Comparison of ENCODE assay signal across 1 cellular context in the genomic region with DNA sequence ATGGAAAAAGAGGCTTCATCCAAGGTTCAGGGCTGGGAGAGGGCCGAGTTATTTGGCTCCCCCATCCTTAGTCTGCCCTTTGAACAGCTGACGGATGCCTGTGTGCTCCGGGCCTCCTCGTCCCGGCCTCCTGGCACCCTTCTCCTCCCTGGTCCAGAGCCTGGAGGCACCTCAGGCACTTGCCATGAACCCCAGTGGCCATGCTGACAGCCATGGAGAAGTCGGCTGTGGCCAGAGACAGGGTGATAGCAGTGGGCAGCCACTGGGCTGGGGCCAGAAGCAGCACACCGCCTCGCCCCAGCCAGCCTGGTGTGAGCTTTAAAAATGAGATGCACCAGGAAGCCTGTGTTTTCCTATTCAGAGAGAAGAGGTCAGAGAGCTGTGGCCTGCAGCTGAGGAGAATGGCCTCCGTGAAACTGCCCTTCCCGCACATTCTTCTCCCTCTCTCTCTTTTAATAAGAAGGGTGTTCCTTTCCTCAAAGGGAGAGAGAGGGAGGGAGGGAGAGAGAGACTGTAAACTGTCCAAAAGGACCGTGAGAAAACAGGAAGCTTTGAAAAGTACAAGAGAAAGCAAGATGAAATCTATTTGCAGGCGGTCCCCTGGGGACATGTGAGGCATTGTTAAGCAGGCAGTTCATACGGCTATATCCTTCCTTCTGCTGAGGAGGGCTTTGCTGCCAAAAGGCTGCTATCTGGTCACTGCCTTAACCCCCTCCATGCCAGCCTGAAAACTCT.
TF ChIP-seq lines count a peak whose summit lies in the region.

No MANE protein-coding gene starts in this region.

TF ChIP-seq in GM12878, 131 proteins besides CTCF, POLR2A, EP300 and RAD21 (continued from another document):
- TF ChIP-seq, protein P1, sequence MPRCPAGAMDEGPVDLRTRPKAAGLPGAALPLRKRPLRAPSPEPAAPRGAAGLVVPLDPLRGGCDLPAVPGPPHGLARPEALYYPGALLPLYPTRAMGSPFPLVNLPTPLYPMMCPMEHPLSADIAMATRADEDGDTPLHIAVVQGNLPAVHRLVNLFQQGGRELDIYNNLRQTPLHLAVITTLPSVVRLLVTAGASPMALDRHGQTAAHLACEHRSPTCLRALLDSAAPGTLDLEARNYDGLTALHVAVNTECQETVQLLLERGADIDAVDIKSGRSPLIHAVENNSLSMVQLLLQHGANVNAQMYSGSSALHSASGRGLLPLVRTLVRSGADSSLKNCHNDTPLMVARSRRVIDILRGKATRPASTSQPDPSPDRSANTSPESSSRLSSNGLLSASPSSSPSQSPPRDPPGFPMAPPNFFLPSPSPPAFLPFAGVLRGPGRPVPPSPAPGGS (IDR thresholded peaks at IDR 0.05; ENCODE audit: borderline replicate concordance, insufficient read depth, low read depth, low read length, poor library complexity, severe bottlenecking) = peak; percentile 86
- TF ChIP-seq IKZF1 (conservative IDR thresholded peaks at IDR 0.05) = peak; percentile 63
